ENCODE assay signal across 10 cellular contexts in the genomic region with DNA sequence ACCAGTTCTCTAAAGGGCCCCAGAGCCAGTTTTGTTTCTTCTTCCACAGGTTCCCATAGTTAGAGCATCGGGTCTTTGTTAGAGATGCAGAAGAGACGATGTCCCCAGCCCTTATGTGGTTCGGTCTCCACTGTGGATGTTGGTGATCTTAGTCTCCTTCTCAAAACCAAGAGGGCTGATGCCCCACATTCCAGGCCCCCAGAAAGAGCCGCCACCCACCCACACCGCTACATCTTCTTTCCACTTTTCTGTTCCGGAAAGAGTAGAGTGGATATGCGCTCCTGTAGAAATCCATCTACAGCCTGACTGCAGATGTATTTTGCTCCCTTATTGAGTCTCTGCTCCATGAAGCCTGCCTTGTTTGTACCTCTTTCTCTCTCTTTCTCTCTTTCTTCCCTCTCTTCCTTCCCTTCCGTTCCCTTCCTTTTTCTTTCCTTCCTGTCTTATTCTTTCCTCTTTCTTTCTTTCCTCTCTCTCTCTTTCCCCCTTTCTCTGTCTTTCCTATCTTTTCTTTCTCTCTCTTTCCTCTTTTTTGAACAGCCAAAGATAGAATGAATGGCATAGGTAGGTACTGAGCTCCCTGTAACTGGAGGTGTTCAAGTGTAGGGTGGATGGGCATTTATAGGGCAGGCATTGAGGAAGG.
DNase-seq lines count a peak whose midpoint lies in the region; ATAC-seq, FAIRE-seq and TF ChIP-seq lines count a peak whose summit lies in the region.
"Had no signal": no experiment of that assay in that cellular context is flagged by ENCODE, and none has a peak within 500 bp of the region (broad histone marks: within the 10 kb centered on the region; RNA-seq: fewer than 3 reads in every experiment).

No MANE protein-coding gene starts in this region.

- H3K23me2 ChIP-seq in H1 (ENCODE audit: low read depth, low read length): no peaks in the 10 kb centered on the region; the same call in 1 of the 2 replicates

- intact Hi-C loops in HepG2 (cut with micrococcal nuclease; ENCODE audit: unreplicated experiment) (no loop called here), right lobe of liver (cut with DNase I) (no loop called here), pancreas (cut with DNase I) (no loop called here), aorta (cut with DNase I) (loop anchor here in 1 of 2 donors (5.0 kb wide), 1 partner anchor 38 kb away; no protein-coding TSS in a partner anchor), posterior vena cava (cut with DNase I) (no loop called here)

- DNase-seq in HepG2 (ENCODE audit: low spot score) (no peak), right lobe of liver (no peak), H1 (ENCODE audit: low read depth in 1 of 2, low spot score in 2 of 2) (no peak), pancreas (no peak), aorta (no peak), posterior vena cava (ENCODE audit: low spot score) (no peak)
- no peak for DNase-seq in activated effector memory CD4-positive, alpha-beta T cell treated with anti-CD3 and anti-CD28 coated beads, Interleukin-2, amount 50 U/mL, for 16 hours
- DNase-seq: stimulated activated CD4-positive, alpha-beta T cell treated with anti-CD3 and anti-CD28 coated beads, Interleukin-4, amount 100 ng/mL, for 24 hours had no signal

- H3K36me3 ChIP-seq in HepG2 (replicated peaks in 1 of 2; ENCODE audit: control insufficient read depth in 1 of 2, insufficient read depth in 2 of 2, low read length in 2 of 2) (peaks cover 4 to 8% of the 10 kb centered on the region in 2 experiments; a peak in 3 of 5 replicates), right lobe of liver (no peaks in the 10 kb centered on the region), H1 (ENCODE audit: control insufficient read depth in 2 of 4, insufficient read depth in 4 of 4, low read length in 3 of 4) (no peaks in the 10 kb centered on the region), pancreas (no peaks in the 10 kb centered on the region), aorta (ENCODE audit: control insufficient read depth in 1 of 2, insufficient read depth in 2 of 2, low read length in 1 of 2) (no peaks in the 10 kb centered on the region)

- H3K4ac ChIP-seq in H1 (replicated peaks; ENCODE audit: insufficient read length, low read depth, low read length): no peak overlapping the region

- no peak overlapping the region for H4K91ac ChIP-seq in H1 (replicated peaks; ENCODE audit: insufficient read length, low read length)

- no peak overlapping the region for H2BK20ac ChIP-seq in H1 (ENCODE audit: low read length)

- no peak overlapping the region for H3K56ac ChIP-seq in H1 (replicated peaks; ENCODE audit: insufficient read length, low read depth, low read length)

- H2BK15ac ChIP-seq in H1 (ENCODE audit: low read length): no peak overlapping the region

- ATAC-seq in HepG2 (no peak), right lobe of liver (no peak), pancreas (no peak), aorta (ENCODE audit: low FRiP score) (no peak), HG03139 (IDR thresholded peaks at IDR 0.05; ENCODE audit: unreplicated experiment) (no peak)

- TF ChIP-seq RAD21 in HepG2 (CRISPR knock-in tag; IDR thresholded peaks at IDR 0.05) (no peak), H1 (IDR thresholded peaks at IDR 0.05 in 1 of 2, conservative IDR thresholded peaks at IDR 0.05 in 1 of 2; ENCODE audit: low read depth in 2 of 2, low read length in 2 of 2) (no peak)

- in situ Hi-C loops in HepG2 (cut with HindIII; ENCODE audit: extremely low pct_ligation_motif_present, low pct_unique_long_range_greater_than_20kb): no loop called here

- H3K4me1 ChIP-seq in HepG2 (ENCODE audit: insufficient read depth, low read length) (peaks cover 61% of the 10 kb centered on the region), right lobe of liver (peaks cover 0 to 7% (median 0%) of the 10 kb centered on the region in 4 donors), H1 (replicated peaks in 1 of 4; ENCODE audit: control insufficient read depth in 3 of 4, insufficient read depth in 4 of 4, low read length in 3 of 4) (peaks cover 4 to 17% (median 11%) of the 10 kb centered on the region in 4 experiments), pancreas (peaks cover 4 to 26% (median 11%) of the 10 kb centered on the region in 3 donors), aorta (ENCODE audit: control insufficient read depth in 1 of 2, insufficient read depth in 2 of 2, low read length in 2 of 2) (no peaks in the 10 kb centered on the region)

- no peak overlapping the region for H3K14ac ChIP-seq in H1 (ENCODE audit: insufficient read length)

- POLR2A ChIA-PET in HepG2 (lab: Yijun Ruan, JAX) (no interaction called here), H1 (lab: Charles Lee; ENCODE audit: partially characterized antibody) (interaction anchor here (1.2 kb wide), 1 partner anchor 9 kb away, joined by 3 read pairs; no protein-coding TSS in a partner anchor)

- H2AFZ ChIP-seq in HepG2 (ENCODE audit: low read length): no peak overlapping the region
- H2AFZ ChIP-seq in H1 (ENCODE audit: low read length): no peak overlapping the region

- H3K4me3 ChIP-seq in HepG2 (replicated peaks in 1 of 3; ENCODE audit: insufficient read depth in 1 of 3, low read depth in 2 of 3, low read length in 3 of 3): no peak overlapping the region
- no peak overlapping the region for H3K4me3 ChIP-seq in right lobe of liver
- no peak overlapping the region for H3K4me3 ChIP-seq in H1 (ENCODE audit: extremely low read depth in 1 of 4, insufficient read depth in 2 of 4, low read depth in 3 of 4, low read length in 4 of 4)
- no peak overlapping the region for H3K4me3 ChIP-seq in pancreas
- no peak overlapping the region for H3K4me3 ChIP-seq in aorta (ENCODE audit: low read length in 2 of 2)

- no TSS peak for BruUV-seq in HepG2 (replicated peaks; lab: Mats Ljungman, UMichigan)

- TF ChIP-seq CTCF in HepG2 (CRISPR knock-in tag; IDR thresholded peaks at IDR 0.05) (no peak), right lobe of liver (IDR thresholded peaks at IDR 0.05) (no peak), H1 (IDR thresholded peaks at IDR 0.05; ENCODE audit: control extremely low read depth in 1 of 3, insufficient read depth in 1 of 3, low read depth in 1 of 3, low read length in 3 of 3) (no peak), pancreas (IDR thresholded peaks at IDR 0.05) (no peak)

- H4K5ac ChIP-seq in H1 (ENCODE audit: insufficient read length, low read depth, low read length): no peak overlapping the region

- 0 out of 2 replicates have a peak, but pooled peaks cover 3% of the 10 kb centered on the region for H3K79me1 ChIP-seq in H1 (ENCODE audit: low read depth, low read length)

- H3K18ac ChIP-seq in H1 (ENCODE audit: extremely low read depth, low read length): no peak overlapping the region

- CTCF ChIA-PET in HepG2 (lab: Yijun Ruan, JAX; ENCODE audit: low intra/inter-chr PET ratio, low total read pairs) (no interaction called here), H1 (lab: Charles Lee; ENCODE audit: partially characterized antibody) (interaction anchor here (1.3 kb wide), 1 partner anchor 21 kb away, joined by 3 read pairs; no protein-coding TSS in a partner anchor)

- H3K9me3 ChIP-seq in HepG2 (ENCODE audit: low read length) (no peaks in the 10 kb centered on the region), right lobe of liver (no peaks in the 10 kb centered on the region), H1 (ENCODE audit: insufficient read depth in 2 of 2, low read depth in 1 of 2, low read length in 1 of 2) (no peaks in the 10 kb centered on the region), pancreas (no peaks in the 10 kb centered on the region), aorta (ENCODE audit: control insufficient read depth, low read length) (no peaks in the 10 kb centered on the region)

- no peak overlapping the region for H2AK5ac ChIP-seq in H1 (ENCODE audit: low read depth, low read length)

- WGBS in HepG2 (ENCODE audit: low lambda C conversion rate): 98% methylated on average over 8 of the region's 8 CpGs
- 96% methylated on average over 7 of the region's 8 CpGs for WGBS in right lobe of liver (ENCODE audit: insufficient coverage, low coverage, low lambda C conversion rate, missing lambda C conversion rate)
- WGBS in H1 (ENCODE audit: extremely low coverage in 1 of 2, insufficient coverage in 1 of 2, insufficient read length in 1 of 2, insufficient replicate concordance in 2 of 2, low coverage in 1 of 2, low lambda C conversion rate in 2 of 2, missing lambda C conversion rate in 1 of 2), 2 experiments: 86% methylated on average over 8 of the region's 8 CpGs; no CpG with 5 or more reads in 1 of the 2 experiments
- WGBS in pancreas, 2 donors: 95 to 96% methylated on average over 8 of the region's 8 CpGs
- 96 to 97% methylated on average over 8 of the region's 8 CpGs for WGBS in aorta, 2 donors

- no peak overlapping the region for H3K4me2 ChIP-seq in HepG2 (ENCODE audit: low read depth, low read length)
- no peak overlapping the region for H3K4me2 ChIP-seq in H1 (ENCODE audit: insufficient read depth in 1 of 2, low read depth in 2 of 2, low read length in 2 of 2)

- TF ChIP-seq EP300 in HepG2 (IDR thresholded peaks at IDR 0.05; ENCODE audit: low read depth in 2 of 2, low read length in 2 of 2) (no peak), HepG2 (CRISPR knock-in tag; IDR thresholded peaks at IDR 0.05; ENCODE audit: borderline replicate concordance) (no peak), H1 (IDR thresholded peaks at IDR 0.05; ENCODE audit: borderline replicate concordance in 1 of 2, low read depth in 2 of 2, low read length in 2 of 2) (no peak)

- H3K23ac ChIP-seq in H1 (ENCODE audit: insufficient read length): no peak overlapping the region

- no peak overlapping the region for H2BK120ac ChIP-seq in H1 (replicated peaks; ENCODE audit: low read depth, low read length)

- H3K27ac ChIP-seq in HepG2 (ENCODE audit: extremely low read length, insufficient read depth, low read length): no peak overlapping the region
- H3K27ac ChIP-seq in right lobe of liver: no peak overlapping the region
- H3K27ac ChIP-seq in H1 (ENCODE audit: low read depth, low read length): no peak overlapping the region
- H3K27ac ChIP-seq in pancreas: peak overlapping the region in 3 of 4 donors; percentile 51 to 84 (median 77)
- H3K27ac ChIP-seq in aorta (ENCODE audit: low read depth in 1 of 2, low read length in 2 of 2): peak overlapping the region; percentile 36 to 65

- H3K79me2 ChIP-seq in HepG2 (ENCODE audit: insufficient read depth, low read length): peaks cover 85% of the 10 kb centered on the region
- peaks cover 0 to 4% of the 10 kb centered on the region in 2 experiments; a peak in 1 of 4 replicates for H3K79me2 ChIP-seq in H1 (ENCODE audit: control insufficient read depth in 1 of 2, insufficient read depth in 2 of 2, low read length in 2 of 2)

- H4K20me1 ChIP-seq in HepG2 (ENCODE audit: insufficient read depth, low read length) (peaks cover 50% of the 10 kb centered on the region), H1 (replicated peaks in 1 of 2; ENCODE audit: control insufficient read depth in 1 of 2, insufficient read depth in 2 of 2, low read length in 2 of 2) (peaks cover 0 to 4% of the 10 kb centered on the region in 2 experiments)

- H2BK5ac ChIP-seq in H1 (ENCODE audit: low read depth, low read length): no peak overlapping the region

- H3K9ac ChIP-seq in HepG2 (ENCODE audit: insufficient read depth, low read depth, low read length) (0 out of 2 replicates have a peak overlapping the region, but pooled peaks have one; percentile 7), H1 (replicated peaks in 1 of 4; ENCODE audit: extremely low read depth in 1 of 4, low read depth in 3 of 4, low read length in 3 of 4) (no peak overlapping the region)

- TF ChIP-seq POLR2A in HepG2 (IDR thresholded peaks at IDR 0.05; ENCODE audit: insufficient read depth in 1 of 2, low read depth in 2 of 2, low read length in 2 of 2) (no peak), right lobe of liver (IDR thresholded peaks at IDR 0.05) (no peak), H1 (IDR thresholded peaks at IDR 0.05; ENCODE audit: control extremely low read depth in 1 of 2, low read depth in 2 of 2, low read length in 2 of 2) (no peak)

- no peak overlapping the region for H4K8ac ChIP-seq in H1 (ENCODE audit: extremely low read depth, insufficient read depth, low read length)

- 0 out of 2 replicates have a peak overlapping the region, but pooled peaks have one; percentile 50 for H2BK12ac ChIP-seq in H1 (ENCODE audit: low read depth, low read length)

- H3K27me3 ChIP-seq in HepG2 (ENCODE audit: control insufficient read depth in 1 of 2, insufficient read depth in 2 of 2, low read length in 2 of 2): no peaks in the 10 kb centered on the region
- H3K27me3 ChIP-seq in right lobe of liver: no peaks in the 10 kb centered on the region
- no peaks in the 10 kb centered on the region for H3K27me3 ChIP-seq in H1 (replicated peaks in 1 of 4; ENCODE audit: control insufficient read depth in 3 of 4, extremely low read depth in 1 of 4, insufficient read depth in 3 of 4, low read length in 3 of 4)
- peaks cover 0 to 16% (median 0%) of the 10 kb centered on the region in 4 donors for H3K27me3 ChIP-seq in pancreas
- no peaks in the 10 kb centered on the region for H3K27me3 ChIP-seq in aorta (ENCODE audit: control insufficient read depth in 1 of 2, insufficient read depth in 2 of 2, low read length in 1 of 2)

- FAIRE-seq in HepG2 (lab: Jason Lieb, UNC): no peak
- no peak for FAIRE-seq in H1 (lab: Jason Lieb, UNC)
- FAIRE-seq in pancreas (lab: Jason Lieb, UNC): no peak
- FAIRE-seq: frontal cortex had no signal

Comparison
In these comparisons a context has a peak if more than half of its experiments do, and no peak if none do; other contexts are left out.
1. H3K27ac ChIP-seq: peak in pancreas (3 of 4) and aorta (2 of 2); none in HepG2 (single experiment), right lobe of liver (0 of 3) and H1 (single experiment).